13 cellular contexts compared by ENCODE assay signal in the genomic region with DNA sequence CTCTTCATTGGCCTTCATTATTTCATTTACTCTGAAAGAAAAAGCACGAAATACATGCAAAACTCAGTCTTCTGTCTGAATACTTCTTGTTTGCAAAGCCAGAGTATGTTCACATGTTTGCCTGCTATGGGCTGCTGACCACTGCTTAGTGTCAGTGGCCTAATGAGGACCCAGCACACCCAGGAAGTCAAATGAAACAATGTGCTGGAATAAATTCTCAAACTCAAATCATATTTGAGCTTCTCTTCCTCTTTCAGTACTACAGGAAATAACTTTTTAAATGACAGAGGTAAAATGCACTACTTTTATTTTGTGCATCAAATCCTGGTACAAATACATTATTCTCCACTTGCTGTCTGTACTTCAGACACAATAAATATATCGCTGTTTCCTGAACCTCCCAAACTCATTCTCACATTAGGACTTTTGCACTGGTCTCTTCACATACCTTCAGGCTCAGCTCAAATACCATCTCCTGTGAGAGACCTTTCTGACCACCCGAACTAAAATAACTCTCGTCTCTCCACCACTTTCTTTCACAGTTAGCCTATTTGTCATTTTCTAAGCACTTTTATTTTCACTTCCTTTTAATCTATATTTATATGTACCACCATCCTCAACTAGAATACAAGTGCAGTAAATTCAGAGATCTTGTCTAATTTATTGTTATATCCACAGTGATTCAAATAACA.
DNase-seq lines count a peak whose midpoint lies in the region; ATAC-seq and TF ChIP-seq lines count a peak whose summit lies in the region.
"Had no signal": no experiment of that assay in that cellular context is flagged by ENCODE, and none has a peak within 500 bp of the region (broad histone marks: within the 10 kb centered on the region; RNA-seq: fewer than 3 reads in every experiment).

No MANE protein-coding gene starts in this region.

- CTCF ChIA-PET in activated CD8-positive, alpha-beta T cell treated with anti-CD3 and anti-CD28 coated beads, Interleukin-2, amount 10 ng/mL, durations not matched to agents 7 days and 5 days (lab: Charles Lee) = no interaction called here

- H3K4me3 Mint-ChIP-seq in activated CD8-positive, alpha-beta T cell treated with anti-CD3 and anti-CD28 coated beads, Interleukin-2, amount 10 ng/mL, durations not matched to agents 7 days and 5 days = no peak overlapping the region

- H3K4me1 Mint-ChIP-seq in activated CD8-positive, alpha-beta T cell treated with anti-CD3 and anti-CD28 coated beads, Interleukin-2, amount 10 ng/mL, durations not matched to agents 7 days and 5 days (ENCODE audit: low read depth) = no peaks in the 10 kb centered on the region

- intact Hi-C loops in mucosa of descending colon (cut with DNase I, micrococcal nuclease) = no loop called here

- peak; percentile 97 for ATAC-seq in GM18498 (IDR thresholded peaks at IDR 0.05; ENCODE audit: unreplicated experiment)
- ATAC-seq in GM21360 (IDR thresholded peaks at IDR 0.05; ENCODE audit: unreplicated experiment) = peak; percentile 97
- peak; percentile 82 for ATAC-seq in HG03039 (IDR thresholded peaks at IDR 0.05; ENCODE audit: unreplicated experiment)
- no peak for ATAC-seq in activated CD8-positive, alpha-beta T cell treated with anti-CD3 and anti-CD28 coated beads, Interleukin-2, amount 10 ng/mL, durations not matched to agents 7 days and 5 days
- no peak for ATAC-seq in mucosa of descending colon
- ATAC-seq: gastroesophageal sphincter had no signal

- no peaks in the 10 kb centered on the region for H3K9me3 Mint-ChIP-seq in activated CD8-positive, alpha-beta T cell treated with anti-CD3 and anti-CD28 coated beads, Interleukin-2, amount 10 ng/mL, durations not matched to agents 7 days and 5 days (ENCODE audit: insufficient read depth)

- H3K4me3 ChIP-seq in H7 (ENCODE audit: insufficient read depth, low read depth, low read length) (no peak overlapping the region), mucosa of descending colon (no peak overlapping the region)
- H3K4me3 ChIP-seq: gastroesophageal sphincter, right lobe of liver had no signal

- H3K27me3 Mint-ChIP-seq in activated CD8-positive, alpha-beta T cell treated with anti-CD3 and anti-CD28 coated beads, Interleukin-2, amount 10 ng/mL, durations not matched to agents 7 days and 5 days (ENCODE audit: low read depth) = no peaks in the 10 kb centered on the region

- H3K9me3 ChIP-seq in mucosa of descending colon = no peaks in the 10 kb centered on the region
- H3K9me3 ChIP-seq: gastroesophageal sphincter, right lobe of liver had no signal

- no peaks in the 10 kb centered on the region for H3K36me3 ChIP-seq in H7 (replicated peaks; ENCODE audit: control insufficient read depth, insufficient read depth, low read length)
- no peaks in the 10 kb centered on the region for H3K36me3 ChIP-seq in mucosa of descending colon (ENCODE audit: low read depth)
- H3K36me3 ChIP-seq: gastroesophageal sphincter, right lobe of liver had no signal

- no peaks in the 10 kb centered on the region for H3K4me1 ChIP-seq in mucosa of descending colon (ENCODE audit: low read depth)
- H3K4me1 ChIP-seq: gastroesophageal sphincter, right lobe of liver had no signal

- TF ChIP-seq CTCF in mucosa of descending colon (IDR thresholded peaks at IDR 0.05) = no peak

- H3K27ac Mint-ChIP-seq in activated CD8-positive, alpha-beta T cell treated with anti-CD3 and anti-CD28 coated beads, Interleukin-2, amount 10 ng/mL, durations not matched to agents 7 days and 5 days = no peak overlapping the region
- H3K27ac Mint-ChIP-seq: activated T-helper 2 cell treated with anti-CD3 and anti-CD28 coated beads, Interferon-gamma antibody, Interleukin-2, Interleukin-4, amounts not matched to agents 10 μg/mL and 5 μg/mL and 100 μg/mL, durations not matched to agents 14 hours and 24 hours and 36 hours had no signal

- H3K36me3 Mint-ChIP-seq in activated CD8-positive, alpha-beta T cell treated with anti-CD3 and anti-CD28 coated beads, Interleukin-2, amount 10 ng/mL, durations not matched to agents 7 days and 5 days (ENCODE audit: low read depth) = no peaks in the 10 kb centered on the region

- POLR2A ChIA-PET in activated CD8-positive, alpha-beta T cell treated with anti-CD3 and anti-CD28 coated beads, Interleukin-2, amount 10 ng/mL, durations not matched to agents 7 days and 5 days (lab: Charles Lee) = no interaction called here

- no peaks in the 10 kb centered on the region for H3K27me3 ChIP-seq in H7 (ENCODE audit: control insufficient read depth, insufficient read depth, low read length)
- H3K27me3 ChIP-seq: gastroesophageal sphincter, right lobe of liver had no signal

- DNase-seq in NOMO-1 (lab: John Stamatoyannopoulos, UW; ENCODE audit: unreplicated experiment in 2 of 2) = peak; percentile 33 to 63
- no peak for DNase-seq in activated CD8-positive, alpha-beta T cell treated with anti-CD3 and anti-CD28 coated beads, Interleukin-2, amount 10 ng/mL, durations not matched to agents 7 days and 5 days
- no peak for DNase-seq in H7
- DNase-seq in mucosa of descending colon = no peak
- no peak for DNase-seq in activated CD4-positive, alpha-beta T cell treated with anti-CD3 and anti-CD28 coated beads for 1 hour
- DNase-seq: midbrain; NK-92 treated with Interleukin-12 subunit alpha and Interleukin-12 subunit beta, amount 100 ng/mL, for 24 hours; right lobe of liver had no signal

Comparison
In these comparisons a context has a peak if more than half of its experiments do, and no peak if none do; other contexts are left out.
1. ATAC-seq: peak in GM18498 (single experiment), GM21360 (single experiment) and HG03039 (single experiment); none in activated CD8-positive, alpha-beta T cell treated with anti-CD3 and anti-CD28 coated beads, Interleukin-2, amount 10 ng/mL, durations not matched to agents 7 days and 5 days (single experiment) and mucosa of descending colon (single experiment).
2. DNase-seq: peak in NOMO-1 (2 of 2); none in activated CD8-positive, alpha-beta T cell treated with anti-CD3 and anti-CD28 coated beads, Interleukin-2, amount 10 ng/mL, durations not matched to agents 7 days and 5 days (single experiment), H7 (single experiment), mucosa of descending colon (0 of 3) and activated CD4-positive, alpha-beta T cell treated with anti-CD3 and anti-CD28 coated beads for 1 hour (single experiment).